21 cellular contexts compared by ENCODE assay signal in the genomic region with DNA sequence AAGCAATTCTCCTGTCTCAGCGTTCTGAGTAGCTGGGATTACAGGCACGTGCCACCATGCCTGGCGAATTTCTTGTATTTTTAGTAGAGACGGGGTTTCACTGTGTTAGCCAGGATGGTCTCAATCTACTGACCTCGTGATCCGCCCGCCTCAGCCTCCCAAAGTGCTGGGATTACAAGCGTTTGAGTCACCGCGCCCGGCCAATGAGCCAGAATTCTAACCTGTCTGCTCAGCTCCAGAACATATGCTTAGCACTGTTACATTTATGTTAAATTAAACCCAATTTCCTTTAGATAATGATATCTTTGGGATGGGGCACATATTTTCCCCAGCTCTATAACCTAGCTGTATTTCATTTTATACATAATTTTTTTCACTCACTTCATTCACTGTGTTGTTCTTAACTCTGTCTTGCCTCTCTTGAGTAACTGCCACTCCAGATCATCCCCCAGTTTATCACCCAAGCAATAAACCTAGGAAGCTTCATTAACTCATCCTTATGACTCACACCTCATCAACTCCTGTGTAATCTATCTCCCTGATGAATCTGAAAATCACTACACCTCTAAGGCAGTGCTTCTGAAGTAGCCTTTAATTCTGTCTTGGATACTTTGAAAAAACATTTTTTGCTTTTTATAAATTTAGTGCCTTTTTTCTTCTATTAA.
"Had no signal": no experiment of that assay in that cellular context is flagged by ENCODE, and none has a peak within 500 bp of the region (broad histone marks: within the 10 kb centered on the region; RNA-seq: fewer than 3 reads in every experiment).

No MANE protein-coding gene starts in this region.

- H3K4me3 ChIP-seq: adrenal gland, breast epithelium had no signal

- ATAC-seq: activated CD4-positive, alpha-beta T cell treated with anti-CD3 and anti-CD28 coated beads for 36 hours; activated CD8-positive, alpha-beta T cell treated with anti-CD3 and anti-CD28 coated beads for 36 hours; activated T-cell treated with anti-CD3 and anti-CD28 coated beads, Interleukin-2, amount 50 U/mL, for 72 hours had no signal

- H3K36me3 ChIP-seq: adrenal gland, breast epithelium, WERI-Rb-1 had no signal

- H3K4me1 ChIP-seq: adrenal gland, breast epithelium had no signal

- H3K27me3 ChIP-seq: adrenal gland, breast epithelium had no signal

- DNase-seq: activated CD4-positive, alpha-beta T cell treated with anti-CD3 and anti-CD28 coated beads for 36 hours; activated CD4-positive, alpha-beta T cell treated with anti-CD3 and anti-CD28 coated beads, Interleukin-2, amount 50 U/mL, for 1 hour; activated CD8-positive, alpha-beta memory T cell treated with anti-CD3 and anti-CD28 coated beads, Interleukin-2, amount 50 U/mL, for 4 hours; activated CD8-positive, alpha-beta T cell treated with anti-CD3 and anti-CD28 coated beads for 36 hours; activated gamma-delta T cell treated with Interleukin-2 at 50 U/mL for 16 hours; activated naive CD4-positive, alpha-beta T cell treated with anti-CD3 and anti-CD28 coated beads, Interleukin-2, amount 50 U/mL, for 16 hours; activated naive CD8-positive, alpha-beta T cell treated with anti-CD3 and anti-CD28 coated beads, Interleukin-2, amount 10 ng/mL, durations not matched to agents 7 days and 5 days; activated T-cell treated with anti-CD3 and anti-CD28 coated beads, Interleukin-2, amount 50 U/mL, for 72 hours; adrenal gland; anterior cingulate cortex; KBM-7; NCI-H1048; NCI-H146; NCI-H187 treated with DMSO at 0.1 percent for 48 hours; NCI-H2081 treated with DMSO at 0.1 percent for 48 hours; NCI-H446; NCI-H524; SHP77 treated with DMSO at 0.1 percent for 48 hours; T-helper 9 cell; WERI-Rb-1 had no signal

- H3K27ac ChIP-seq: adrenal gland, breast epithelium, WERI-Rb-1 had no signal
